24 cellular contexts compared by ENCODE assay signal in the genomic region with DNA sequence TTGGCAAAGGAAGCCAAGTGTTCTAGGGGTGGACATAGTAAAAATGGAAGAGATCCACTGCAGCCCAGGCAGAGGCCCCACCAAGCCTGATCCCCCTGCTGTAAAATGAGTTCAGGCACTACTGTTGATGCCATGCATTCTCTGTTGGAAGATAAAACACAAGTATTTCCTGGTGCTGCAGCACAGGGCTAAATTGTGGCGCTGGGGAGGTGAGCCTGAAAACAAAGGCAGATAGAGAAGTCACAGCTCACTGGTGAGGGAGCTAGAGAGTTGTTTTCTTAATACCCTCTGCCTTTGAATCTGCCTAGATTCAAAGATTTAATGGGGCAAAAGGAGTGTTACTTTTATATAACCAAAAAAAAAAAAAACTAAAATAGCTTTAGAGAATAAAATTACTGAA.
A peak's percentile ranks its signal among the peaks of the same experiment; 100 is the strongest.
DNase-seq lines count a peak whose midpoint lies in the region; ATAC-seq and TF ChIP-seq lines count a peak whose summit lies in the region.
"Had no signal": no experiment of that assay in that cellular context is flagged by ENCODE, and none has a peak within 500 bp of the region (broad histone marks: within the 10 kb centered on the region; RNA-seq: fewer than 3 reads in every experiment).

No MANE protein-coding gene starts in this region.

- no peaks in the 10 kb centered on the region for H4K20me1 ChIP-seq in hepatocyte (ENCODE audit: insufficient read depth, poor library complexity, severe bottlenecking)

- peaks cover 19% of the 10 kb centered on the region for H3K36me3 Mint-ChIP-seq in type B pancreatic cell
- H3K36me3 Mint-ChIP-seq: CD14-positive monocyte; stimulated activated naive B cell treated with anti-CD40 and anti-IgM and Interleukin-4, amounts not matched to agents 10 μg/mL and 1 μg/mL and 100 μg/mL, for 72 hours had no signal

- H3K4me1 ChIP-seq in hepatocyte (ENCODE audit: insufficient read depth): peaks cover 23% of the 10 kb centered on the region
- H3K4me1 ChIP-seq: gastrocnemius medialis, psoas muscle, vagina had no signal

- H3K27ac Mint-ChIP-seq in type B pancreatic cell: peak overlapping the region; percentile 79
- H3K27ac Mint-ChIP-seq: activated CD8-positive, alpha-beta T cell treated with anti-CD3 and anti-CD28 coated beads, Interleukin-2, amount 10 ng/mL, durations not matched to agents 7 days and 5 days; CD14-positive monocyte; stimulated activated naive B cell treated with anti-CD40 and anti-IgM and Interleukin-4, amounts not matched to agents 10 μg/mL and 1 μg/mL and 100 μg/mL, for 72 hours; T-helper 17 cell had no signal

- no peak for ATAC-seq in GM18867 (IDR thresholded peaks at IDR 0.05; ENCODE audit: unreplicated experiment)
- ATAC-seq in HG03432 (IDR thresholded peaks at IDR 0.05; ENCODE audit: unreplicated experiment): no peak
- ATAC-seq: activated CD8-positive, alpha-beta T cell treated with anti-CD3 and anti-CD28 coated beads, Interleukin-2, amount 10 ng/mL, durations not matched to agents 7 days and 5 days; gastrocnemius medialis; psoas muscle; T-helper 17 cell had no signal

- TF ChIP-seq CTCF in hepatocyte (IDR thresholded peaks at IDR 0.05; ENCODE audit: poor library complexity): no peak
- no peak for TF ChIP-seq CTCF in type B pancreatic cell (conservative IDR thresholded peaks at IDR 0.05)

- H3K27me3 ChIP-seq in hepatocyte: no peaks in the 10 kb centered on the region
- H3K27me3 ChIP-seq: gastrocnemius medialis, vagina had no signal

- peak; percentile 43 for DNase-seq in DMS53 (lab: John Stamatoyannopoulos, UW)
- DNase-seq in DMS53 treated with DMSO at 0.1 percent for 48 hours (lab: John Stamatoyannopoulos, UW; ENCODE audit: unreplicated experiment): no peak
- no peak for DNase-seq in hepatocyte (ENCODE audit: low spot score)
- DNase-seq in mucosa of gallbladder (ENCODE audit: low spot score): peak; percentile 22
- no peak for DNase-seq in type B pancreatic cell (ENCODE audit: extremely low spot score, unreplicated experiment)
- DNase-seq in NK-92 treated with Interleukin-12 subunit alpha and Interleukin-12 subunit beta, amount 100 ng/mL, for 24 hours (lab: John Stamatoyannopoulos, UW): no peak
- DNase-seq: 8988T; activated CD8-positive, alpha-beta T cell treated with anti-CD3 and anti-CD28 coated beads, Interleukin-2, amount 10 ng/mL, durations not matched to agents 7 days and 5 days; activated effector memory CD4-positive, alpha-beta T cell treated with anti-CD3 and anti-CD28 coated beads, Interleukin-2, amount 50 U/mL, for 16 hours; gastrocnemius medialis; Karpas-422; NCI-H1436; NCI-H2081 treated with DMSO at 0.1 percent for 48 hours; NCI-H82; psoas muscle; stimulated activated CD4-positive, alpha-beta T cell treated with anti-CD3 and anti-CD28 coated beads, Interleukin-15, amount 100 ng/mL, for 24 hours; stimulated activated naive B cell treated with anti-CD40 and anti-IgM and Interleukin-4, amounts not matched to agents 10 μg/mL and 1 μg/mL and 100 μg/mL, for 72 hours; T-helper 17 cell had no signal

- peak overlapping the region; percentile 8 for H3K4me3 Mint-ChIP-seq in type B pancreatic cell
- H3K4me3 Mint-ChIP-seq: activated CD8-positive, alpha-beta T cell treated with anti-CD3 and anti-CD28 coated beads, Interleukin-2, amount 10 ng/mL, durations not matched to agents 7 days and 5 days; CD14-positive monocyte; T-helper 17 cell had no signal

- peak overlapping the region; percentile 64 for H3K27ac ChIP-seq in hepatocyte
- H3K27ac ChIP-seq: gastrocnemius medialis, HL-60, psoas muscle, SK-N-MC, vagina had no signal

- peaks cover 7% of the 10 kb centered on the region for H3K9me3 Mint-ChIP-seq in type B pancreatic cell

- peaks cover 28% of the 10 kb centered on the region for H3K4me1 Mint-ChIP-seq in type B pancreatic cell (ENCODE audit: unreplicated experiment)
- H3K4me1 Mint-ChIP-seq: CD14-positive monocyte had no signal

- H3K4me3 ChIP-seq in hepatocyte: no peak overlapping the region
- H3K4me3 ChIP-seq: gastrocnemius medialis, psoas muscle, SK-N-MC, vagina had no signal

- peaks cover 84% of the 10 kb centered on the region for H3K79me2 ChIP-seq in hepatocyte

- no peak overlapping the region for H2AFZ ChIP-seq in hepatocyte

- H3K9me3 ChIP-seq in hepatocyte (ENCODE audit: low read depth): no peaks in the 10 kb centered on the region
- H3K9me3 ChIP-seq: gastrocnemius medialis, psoas muscle, vagina had no signal

- no peaks in the 10 kb centered on the region for H3K36me3 ChIP-seq in hepatocyte (replicated peaks; ENCODE audit: insufficient read depth, low read depth)
- H3K36me3 ChIP-seq: gastrocnemius medialis, vagina had no signal

- peak overlapping the region; percentile 44 for H3K4me2 ChIP-seq in hepatocyte

- WGBS in hepatocyte (ENCODE audit: low lambda C conversion rate, missing lambda C conversion rate): 54% methylated on average over 1 of the region's 1 CpG

- no peaks in the 10 kb centered on the region for H3K27me3 Mint-ChIP-seq in type B pancreatic cell

- H3K9me2 ChIP-seq in hepatocyte (replicated peaks; ENCODE audit: insufficient read depth): no peaks in the 10 kb centered on the region

Comparison
In these comparisons a context has a peak if more than half of its experiments do, and no peak if none do; other contexts are left out.
1. DNase-seq: peak in DMS53 (single experiment) and mucosa of gallbladder (single experiment); none in DMS53 treated with DMSO at 0.1 percent for 48 hours (single experiment), hepatocyte (single experiment), type B pancreatic cell (single experiment) and NK-92 treated with Interleukin-12 subunit alpha and Interleukin-12 subunit beta, amount 100 ng/mL, for 24 hours (single experiment).